ENCODE assay signal across 22 cellular contexts in the genomic region with DNA sequence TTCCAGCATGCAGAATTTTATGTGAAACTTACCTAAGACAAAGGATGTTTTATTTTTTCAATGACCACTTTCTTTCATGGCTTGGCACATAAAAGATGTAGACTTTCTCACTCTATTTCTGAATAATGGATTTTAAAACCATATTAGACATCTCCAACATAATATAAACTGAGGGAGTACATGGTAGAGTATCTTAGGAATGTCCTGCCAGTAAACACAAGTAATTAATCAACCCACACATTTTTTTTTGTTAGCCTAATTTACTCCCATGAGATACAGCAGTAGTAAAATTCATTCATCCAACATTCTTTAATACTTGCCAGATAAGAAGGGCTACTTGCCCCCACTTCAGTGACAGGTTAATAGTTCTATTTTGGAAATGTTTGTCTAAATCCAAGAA.
DNase-seq lines count a peak whose midpoint lies in the region; ATAC-seq, FAIRE-seq and TF ChIP-seq lines count a peak whose summit lies in the region.
"Had no signal": no experiment of that assay in that cellular context is flagged by ENCODE, and none has a peak within 500 bp of the region (broad histone marks: within the 10 kb centered on the region; RNA-seq: fewer than 3 reads in every experiment).

No MANE protein-coding gene starts in this region.

- no peak for TF ChIP-seq CTCF in foreskin keratinocyte (conservative IDR thresholded peaks at IDR 0.05)

- H3K4me1 ChIP-seq in foreskin keratinocyte, result no peaks in the 10 kb centered on the region
- H3K4me1 ChIP-seq: BE2C had no signal

- peak; percentile 95 for FAIRE-seq in endometrium (lab: Jason Lieb, UNC)
- FAIRE-seq: D721Med, GM12878, GM18507, H54 had no signal

- no peaks in the 10 kb centered on the region for H3K27me3 ChIP-seq in foreskin keratinocyte
- H3K27me3 ChIP-seq: BE2C had no signal

- DNase-seq in AG08395 (ENCODE audit: low spot score) (peak; percentile 3), GM03348 (ENCODE audit: low spot score) (peak; percentile 3), amniotic epithelial cell (ENCODE audit: low read depth) (peak; percentile 73), kidney tubule cell (ENCODE audit: low spot score) (no peak), NCI-H1694 (lab: John Stamatoyannopoulos, UW) (no peak), foreskin keratinocyte (no peak)
- DNase-seq: 8988T; BE2C; CD4-positive, alpha-beta memory T cell; COR-L47; DMS153; DMS79 treated with DMSO at 0.1 percent for 48 hours; GF-D8; GM23248 had no signal

- no peak overlapping the region for H3K27ac ChIP-seq in foreskin keratinocyte
- H3K27ac ChIP-seq: C4-2B, GM23248 had no signal

- ATAC-seq in HG02588 (IDR thresholded peaks at IDR 0.05; ENCODE audit: unreplicated experiment) (no peak), foreskin keratinocyte (no peak)
- ATAC-seq: GM12878, HCT116 had no signal

Comparison
In these comparisons a context has a peak if more than half of its experiments do, and no peak if none do; other contexts are left out.
1. DNase-seq: peak in AG08395 (single experiment), GM03348 (single experiment) and amniotic epithelial cell (single experiment); none in kidney tubule cell (single experiment), NCI-H1694 (single experiment) and foreskin keratinocyte (0 of 2).